10 cellular contexts compared by ENCODE assay signal in the genomic region with DNA sequence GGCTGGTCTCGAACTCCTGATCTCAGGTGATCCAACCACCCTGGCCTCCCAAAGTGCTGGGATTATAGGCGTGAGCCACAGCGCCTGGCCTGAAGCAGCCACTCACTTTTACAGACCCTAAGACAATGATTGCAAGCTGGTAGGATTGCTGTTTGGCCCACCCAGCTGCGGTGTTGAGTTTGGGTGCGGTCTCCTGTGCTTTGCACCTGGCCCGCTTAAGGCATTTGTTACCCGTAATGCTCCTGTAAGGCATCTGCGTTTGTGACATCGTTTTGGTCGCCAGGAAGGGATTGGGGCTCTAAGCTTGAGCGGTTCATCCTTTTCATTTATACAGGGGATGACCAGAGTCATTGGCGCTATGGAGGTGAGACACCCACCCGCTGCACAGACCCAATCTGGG. TPM values are rescaled to one million over a fixed set of nuclear protein-coding genes. Genes with fewer than 3 reads are reported as not detected.
DNase-seq lines count a peak whose midpoint lies in the region; ATAC-seq and TF ChIP-seq lines count a peak whose summit lies in the region.
"Had no signal": no experiment of that assay in that cellular context is flagged by ENCODE, and none has a peak within 500 bp of the region (broad histone marks: within the 10 kb centered on the region; RNA-seq: fewer than 3 reads in every experiment).

No MANE protein-coding gene starts in this region.

- H3K4me1 ChIP-seq in heart left ventricle = peaks cover 0 to 21% (median 11%) of the 10 kb centered on the region in 12 donors
- no peaks in the 10 kb centered on the region for H3K4me1 ChIP-seq in uterus

- TF ChIP-seq CTCF in heart left ventricle (IDR thresholded peaks at IDR 0.05) (no peak), epithelial cell of esophagus (IDR thresholded peaks at IDR 0.05; ENCODE audit: insufficient read depth, low read depth, low read length, missing control alignments) (no peak), uterus (IDR thresholded peaks at IDR 0.05) (no peak)

- ATAC-seq in heart left ventricle (no peak), left ventricle myocardium superior (no peak), HG03457 (IDR thresholded peaks at IDR 0.05; ENCODE audit: unreplicated experiment) (no peak)
- ATAC-seq in natural killer cell treated with Interleukin-12 subunit alpha and Interleukin-12 subunit beta and Interleukin-15 and Interleukin-18, amount 100 ng/mL, for 72 hours = no peak

- peak overlapping the region; percentile 27 to 65 (median 58) for H3K4me3 ChIP-seq in heart left ventricle
- peak overlapping the region; percentile 33 for H3K4me3 ChIP-seq in epithelial cell of esophagus (ENCODE audit: low read length)
- peak overlapping the region; percentile 34 to 44 for H3K4me3 ChIP-seq in uterus

- TF ChIP-seq POLR2A in heart left ventricle (IDR thresholded peaks at IDR 0.05) (no peak), uterus (IDR thresholded peaks at IDR 0.05) (no peak)

- H3K27ac ChIP-seq in heart left ventricle (no peak overlapping the region), uterus (no peak overlapping the region)

- H3K27ac Mint-ChIP-seq in natural killer cell treated with Interleukin-12 subunit alpha and Interleukin-12 subunit beta and Interleukin-15 and Interleukin-18, amount 100 ng/mL, for 72 hours = no peak overlapping the region

- no peaks in the 10 kb centered on the region for H3K36me3 Mint-ChIP-seq in natural killer cell treated with Interleukin-12 subunit alpha and Interleukin-12 subunit beta and Interleukin-15 and Interleukin-18, amount 100 ng/mL, for 72 hours

- no peaks in the 10 kb centered on the region for H3K9me3 Mint-ChIP-seq in natural killer cell treated with Interleukin-12 subunit alpha and Interleukin-12 subunit beta and Interleukin-15 and Interleukin-18, amount 100 ng/mL, for 72 hours

- no peaks in the 10 kb centered on the region for H3K9me3 ChIP-seq in heart left ventricle
- no peaks in the 10 kb centered on the region for H3K9me3 ChIP-seq in uterus

- peaks cover 8 to 10% of the 10 kb centered on the region in 2 donors for H3K27me3 Mint-ChIP-seq in natural killer cell treated with Interleukin-12 subunit alpha and Interleukin-12 subunit beta and Interleukin-15 and Interleukin-18, amount 100 ng/mL, for 72 hours

- H3K27me3 ChIP-seq in heart left ventricle (peaks cover 0 to 8% (median 0%) of the 10 kb centered on the region in 9 donors), uterus (no peaks in the 10 kb centered on the region)

- 40 to 58% (median 47%) methylated on average over 11 to 13 of the region's 13 CpGs for WGBS in heart left ventricle, 4 donors

- intact Hi-C loops in heart left ventricle (cut with DNase I) = loop anchor here in 1 of 10 donors (5.0 kb wide), 1 partner anchor 37 kb away; no protein-coding TSS in a partner anchor
- intact Hi-C loops in left ventricle myocardium superior (cut with micrococcal nuclease) = no loop called here
- intact Hi-C loops in uterus (cut with DNase I; ENCODE audit: low total_unique reads) = no loop called here

- DNase-seq in heart left ventricle (no peak), left ventricle myocardium superior (no peak), epithelial cell of esophagus (ENCODE audit: low read depth) (no peak), uterus (peak in 1 of 2 donors; percentile 14), cerebellar cortex (ENCODE audit: low spot score) (no peak), NCI-H2029 treated with DMSO at 0.1 percent for 48 hours (lab: John Stamatoyannopoulos, UW) (no peak)
- no peak for DNase-seq in natural killer cell treated with Interleukin-12 subunit alpha and Interleukin-12 subunit beta and Interleukin-15 and Interleukin-18, amount 100 ng/mL, for 72 hours (ENCODE audit: low spot score)
- DNase-seq: cortex of kidney, NCI-H187 had no signal

- H3K36me3 ChIP-seq in heart left ventricle (no peaks in the 10 kb centered on the region), uterus (no peaks in the 10 kb centered on the region)

- H3K4me3 Mint-ChIP-seq in natural killer cell treated with Interleukin-12 subunit alpha and Interleukin-12 subunit beta and Interleukin-15 and Interleukin-18, amount 100 ng/mL, for 72 hours = peak overlapping the region; percentile 15

- peaks cover 11 to 12% of the 10 kb centered on the region in 2 donors for H3K4me1 Mint-ChIP-seq in natural killer cell treated with Interleukin-12 subunit alpha and Interleukin-12 subunit beta and Interleukin-15 and Interleukin-18, amount 100 ng/mL, for 72 hours (ENCODE audit: low read depth in 2 of 2)

RNA-seq across cellular contexts. Expression of a gene that starts 1.5 kb away (rescaled TPM):
- total RNA-seq in heart left ventricle = 10 to 100 TPM in 1 of 9 donors, 1 to 10 TPM in 1, under 1 TPM in 1, not detected in 6; 0.47 to 13.9 (median 2.3) TPM
- polyA plus RNA-seq in heart left ventricle = under 1 TPM; 0.23 to 0.54 TPM
- 0.64 TPM for total RNA-seq in left ventricle myocardium superior
- not detected for total RNA-seq in natural killer cell treated with Interleukin-12 subunit alpha and Interleukin-12 subunit beta and Interleukin-15 and Interleukin-18, amount 100 ng/mL, for 72 hours
- under 1 TPM in 1 of 4 donors, not detected in 3; 0.14 TPM for total RNA-seq in uterus

RNA-seq across cellular contexts. Expression of a gene that starts 10.2 kb away (rescaled TPM):
- total RNA-seq in heart left ventricle (1 to 10 TPM in 1 of 9 donors, under 1 TPM in 8; 0.11 to 1.2 (median 0.27) TPM), left ventricle myocardium superior (0.45 TPM), uterus (1 to 10 TPM in 3 of 4 donors, not detected in 1; 1.5 to 3.6 (median 2.4) TPM)
- polyA plus RNA-seq in heart left ventricle = under 1 TPM; 0.12 to 0.30 TPM
- 10 to 100 TPM in 1 of 2 donors, 1 to 10 TPM in 1; 4.6 to 14.2 TPM for total RNA-seq in natural killer cell treated with Interleukin-12 subunit alpha and Interleukin-12 subunit beta and Interleukin-15 and Interleukin-18, amount 100 ng/mL, for 72 hours

RNA-seq across cellular contexts. Expression of a gene that starts 14.5 kb away (rescaled TPM):
- total RNA-seq in heart left ventricle = 1,000 to 10,000 TPM in 3 of 9 donors, 100 to 1,000 TPM in 6; 621 to 1,314 (median 858) TPM
- polyA plus RNA-seq in heart left ventricle = 1,000 to 10,000 TPM in 1 of 2 donors, 100 to 1,000 TPM in 1; 761 to 2,450 TPM
- 1,217 TPM for total RNA-seq in left ventricle myocardium superior
- total RNA-seq in natural killer cell treated with Interleukin-12 subunit alpha and Interleukin-12 subunit beta and Interleukin-15 and Interleukin-18, amount 100 ng/mL, for 72 hours = 1 to 10 TPM; 1.4 to 5.9 TPM
- 1,000 to 10,000 TPM in 2 of 4 donors, 100 to 1,000 TPM in 2; 491 to 2,682 (median 829) TPM for total RNA-seq in uterus

RNA-seq across cellular contexts. Expression of a gene that starts 17.1 kb away (rescaled TPM):
- total RNA-seq in heart left ventricle = 10 to 100 TPM; 35.5 to 78.5 (median 43.8) TPM
- 100 to 1,000 TPM in 1 of 2 donors, 10 to 100 TPM in 1; 70.1 to 116 TPM for polyA plus RNA-seq in heart left ventricle
- 45.6 TPM for total RNA-seq in left ventricle myocardium superior
- 10 to 100 TPM; 12.0 to 21.5 TPM for total RNA-seq in natural killer cell treated with Interleukin-12 subunit alpha and Interleukin-12 subunit beta and Interleukin-15 and Interleukin-18, amount 100 ng/mL, for 72 hours
- 100 to 1,000 TPM in 1 of 4 donors, 10 to 100 TPM in 2, 1 to 10 TPM in 1; 9.0 to 120 (median 32.1) TPM for total RNA-seq in uterus

RNA-seq across cellular contexts. Expression of a gene that starts 17.4 kb away (rescaled TPM):
- over 10,000 TPM in 3 of 9 donors, 1,000 to 10,000 TPM in 5, 100 to 1,000 TPM in 1; 462 to 18,741 (median 5,764) TPM for total RNA-seq in heart left ventricle
- polyA plus RNA-seq in heart left ventricle = 100 to 1,000 TPM; 118 to 429 TPM
- 16,495 TPM for total RNA-seq in left ventricle myocardium superior
- 1,000 to 10,000 TPM; 3,856 to 4,437 TPM for total RNA-seq in natural killer cell treated with Interleukin-12 subunit alpha and Interleukin-12 subunit beta and Interleukin-15 and Interleukin-18, amount 100 ng/mL, for 72 hours
- over 10,000 TPM in 2 of 4 donors, 1,000 to 10,000 TPM in 2; 2,632 to 57,722 (median 9,015) TPM for total RNA-seq in uterus

Comparison
In these comparisons a context has a peak if more than half of its experiments do, and no peak if none do; other contexts are left out.
1. RNA of a gene that starts 14.5 kb away (total RNA-seq): 1,217 TPM in left ventricle myocardium superior (single experiment), 491 to 2,682 TPM in uterus and 621 to 1,314 TPM in heart left ventricle; 1.4 to 5.9 TPM in natural killer cell treated with Interleukin-12 subunit alpha and Interleukin-12 subunit beta and Interleukin-15 and Interleukin-18, amount 100 ng/mL, for 72 hours; every median in the first group is over 10 times any median in the second.
2. Peak in every context shown above with its lines, with median percentiles within 50 percentile points of each other: H3K4me3 ChIP-seq.